In the genomic region with DNA sequence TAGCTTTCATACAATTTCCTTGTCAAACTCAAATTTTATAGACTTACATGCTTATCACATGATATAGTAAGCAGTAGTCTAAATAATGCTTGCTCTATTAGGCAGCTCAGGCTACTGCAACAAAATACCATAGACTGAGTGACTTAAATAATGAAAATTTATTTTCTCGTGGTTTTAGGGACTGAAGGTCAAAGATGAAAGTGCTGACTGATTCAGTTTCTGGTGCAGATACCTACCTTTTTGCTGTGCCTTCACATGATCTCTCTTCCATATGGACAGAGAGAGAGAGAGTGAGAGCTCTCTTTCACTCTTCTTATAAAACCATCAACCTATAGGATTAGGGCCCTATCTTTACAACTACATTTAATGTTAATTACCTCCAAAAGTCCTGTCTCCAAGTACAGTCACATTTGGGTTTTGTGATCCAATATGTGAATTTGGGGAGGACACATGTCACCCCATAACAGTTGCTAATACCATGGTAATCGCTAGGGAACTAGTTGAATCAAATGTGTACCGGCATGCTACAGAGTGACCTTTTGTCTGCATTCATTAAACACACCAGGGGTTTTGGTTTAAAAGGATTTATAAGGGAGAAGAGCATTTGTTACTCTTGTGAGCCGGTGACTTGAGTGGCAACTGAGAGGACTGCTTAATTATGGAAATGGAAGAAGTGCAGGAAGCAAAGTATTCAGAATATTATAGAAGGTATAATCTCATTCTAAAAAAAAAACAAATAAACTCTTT, we compare ENCODE assay signal across 26 cellular contexts.
"Had no signal": no experiment of that assay in that cellular context is flagged by ENCODE, and none has a peak within 500 bp of the region (broad histone marks: within the 10 kb centered on the region; RNA-seq: fewer than 3 reads in every experiment).

No MANE protein-coding gene starts in this region.

- H3K27ac ChIP-seq: body of pancreas, cardiac muscle cell, neutrophil, ovary, prostate gland, spleen, upper lobe of left lung, VCaP had no signal

- H3K36me3 Mint-ChIP-seq: activated CD8-positive, alpha-beta memory T cell treated with anti-CD3 and anti-CD28 coated beads, Interleukin-2, amount 10 ng/mL, durations not matched to agents 7 days and 5 days; activated naive CD4-positive, alpha-beta T cell treated with anti-CD3 and anti-CD28 coated beads, Interleukin-2, amount 50 U/mL, for 24 hours; immature natural killer cell; naive thymus-derived CD4-positive, alpha-beta T cell had no signal

- H3K27me3 Mint-ChIP-seq: activated CD4-positive, alpha-beta T cell treated with anti-CD3 and anti-CD28 coated beads, Interleukin-2, amount 10 ng/mL, durations not matched to agents 7 days and 5 days; activated CD8-positive, alpha-beta memory T cell treated with anti-CD3 and anti-CD28 coated beads, Interleukin-2, amount 10 ng/mL, durations not matched to agents 7 days and 5 days; activated CD8-positive, alpha-beta T cell treated with anti-CD3 and anti-CD28 coated beads for 36 hours; activated naive CD4-positive, alpha-beta T cell treated with anti-CD3 and anti-CD28 coated beads, Interleukin-2, amount 50 U/mL, for 24 hours; naive thymus-derived CD4-positive, alpha-beta T cell had no signal

- H3K27me3 ChIP-seq: body of pancreas, cardiac muscle cell, neutrophil, ovary, spleen, upper lobe of left lung had no signal

- H3K4me3 Mint-ChIP-seq: activated CD4-positive, alpha-beta T cell treated with anti-CD3 and anti-CD28 coated beads, Interleukin-2, amount 10 ng/mL, durations not matched to agents 7 days and 5 days; activated CD8-positive, alpha-beta memory T cell treated with anti-CD3 and anti-CD28 coated beads, Interleukin-2, amount 10 ng/mL, durations not matched to agents 7 days and 5 days; activated CD8-positive, alpha-beta T cell treated with anti-CD3 and anti-CD28 coated beads for 36 hours; activated naive CD4-positive, alpha-beta T cell treated with anti-CD3 and anti-CD28 coated beads, Interleukin-2, amount 50 U/mL, for 24 hours; immature natural killer cell; naive thymus-derived CD4-positive, alpha-beta T cell; T-helper 2 cell treated with Interferon-gamma antibody and Interleukin-4, amounts not matched to agents 5 μg/mL and 100 μg/mL, for 36 hours had no signal

- H3K4me3 ChIP-seq: body of pancreas, cardiac muscle cell, lung, ovary, prostate gland, spleen, upper lobe of left lung had no signal

- DNase-seq: activated CD4-positive, alpha-beta T cell treated with anti-CD3 and anti-CD28 coated beads, Interleukin-2, amount 10 ng/mL, durations not matched to agents 7 days and 5 days; activated CD4-positive, CD25-positive, alpha-beta regulatory T cell treated with anti-CD3 and anti-CD28 coated beads, Interleukin-2, amount 50 U/mL, for 72 hours; activated CD8-positive, alpha-beta memory T cell treated with anti-CD3 and anti-CD28 coated beads, Interleukin-2, amount 10 ng/mL, durations not matched to agents 7 days and 5 days; activated CD8-positive, alpha-beta T cell treated with anti-CD3 and anti-CD28 coated beads for 36 hours; activated gamma-delta T cell treated with Interleukin-2 at 50 U/mL for 16 hours; activated T-cell treated with anti-CD3 and anti-CD28 coated beads for 4 hours; anterior cingulate cortex; body of pancreas; dermis blood vessel endothelial cell; effector CD8-positive, alpha-beta T cell; foreskin melanocyte; immature natural killer cell; naive thymus-derived CD4-positive, alpha-beta T cell; ovary; spleen; stimulated activated CD4-positive, alpha-beta T cell treated with anti-CD3 and anti-CD28 coated beads, Interleukin-4, amount 100 ng/mL, for 4 hours; stimulated activated naive CD8-positive, alpha-beta T cell treated with anti-CD3 and anti-CD28 coated beads, Interleukin-15, Interleukin-2, amounts not matched to agents 100 U/mL and 50 U/mL, for 24 hours; upper lobe of left lung had no signal

- H3K36me3 ChIP-seq: cardiac muscle cell, neutrophil, ovary, prostate gland, spleen, upper lobe of left lung had no signal

- H3K27ac Mint-ChIP-seq: activated CD4-positive, alpha-beta T cell treated with anti-CD3 and anti-CD28 coated beads, Interleukin-2, amount 10 ng/mL, durations not matched to agents 7 days and 5 days; activated CD8-positive, alpha-beta memory T cell treated with anti-CD3 and anti-CD28 coated beads, Interleukin-2, amount 10 ng/mL, durations not matched to agents 7 days and 5 days; activated CD8-positive, alpha-beta T cell treated with anti-CD3 and anti-CD28 coated beads for 36 hours; activated naive CD4-positive, alpha-beta T cell treated with anti-CD3 and anti-CD28 coated beads, Interleukin-2, amount 50 U/mL, for 24 hours; immature natural killer cell; naive thymus-derived CD4-positive, alpha-beta T cell; T-helper 2 cell treated with Interferon-gamma antibody and Interleukin-4, amounts not matched to agents 5 μg/mL and 100 μg/mL, for 36 hours had no signal

- H3K9me3 ChIP-seq: neutrophil, ovary, prostate gland had no signal

- H3K4me1 ChIP-seq: body of pancreas, prostate gland, spleen, upper lobe of left lung had no signal

- H3K4me1 Mint-ChIP-seq: activated CD4-positive, alpha-beta T cell treated with anti-CD3 and anti-CD28 coated beads, Interleukin-2, amount 10 ng/mL, durations not matched to agents 7 days and 5 days; activated CD8-positive, alpha-beta memory T cell treated with anti-CD3 and anti-CD28 coated beads, Interleukin-2, amount 10 ng/mL, durations not matched to agents 7 days and 5 days; activated naive CD4-positive, alpha-beta T cell treated with anti-CD3 and anti-CD28 coated beads, Interleukin-2, amount 50 U/mL, for 24 hours; immature natural killer cell; naive thymus-derived CD4-positive, alpha-beta T cell had no signal

- ATAC-seq: activated CD8-positive, alpha-beta memory T cell treated with anti-CD3 and anti-CD28 coated beads, Interleukin-2, amount 10 ng/mL, durations not matched to agents 7 days and 5 days; activated CD8-positive, alpha-beta T cell treated with anti-CD3 and anti-CD28 coated beads for 36 hours; body of pancreas; left lobe of liver; naive thymus-derived CD4-positive, alpha-beta T cell; stimulated activated naive CD8-positive, alpha-beta T cell treated with anti-CD3 and anti-CD28 coated beads, Interleukin-15, Interleukin-2, amounts not matched to agents 100 U/mL and 50 U/mL, for 24 hours had no signal
